Comparison of ENCODE assay signal across 11 cellular contexts in the genomic region with DNA sequence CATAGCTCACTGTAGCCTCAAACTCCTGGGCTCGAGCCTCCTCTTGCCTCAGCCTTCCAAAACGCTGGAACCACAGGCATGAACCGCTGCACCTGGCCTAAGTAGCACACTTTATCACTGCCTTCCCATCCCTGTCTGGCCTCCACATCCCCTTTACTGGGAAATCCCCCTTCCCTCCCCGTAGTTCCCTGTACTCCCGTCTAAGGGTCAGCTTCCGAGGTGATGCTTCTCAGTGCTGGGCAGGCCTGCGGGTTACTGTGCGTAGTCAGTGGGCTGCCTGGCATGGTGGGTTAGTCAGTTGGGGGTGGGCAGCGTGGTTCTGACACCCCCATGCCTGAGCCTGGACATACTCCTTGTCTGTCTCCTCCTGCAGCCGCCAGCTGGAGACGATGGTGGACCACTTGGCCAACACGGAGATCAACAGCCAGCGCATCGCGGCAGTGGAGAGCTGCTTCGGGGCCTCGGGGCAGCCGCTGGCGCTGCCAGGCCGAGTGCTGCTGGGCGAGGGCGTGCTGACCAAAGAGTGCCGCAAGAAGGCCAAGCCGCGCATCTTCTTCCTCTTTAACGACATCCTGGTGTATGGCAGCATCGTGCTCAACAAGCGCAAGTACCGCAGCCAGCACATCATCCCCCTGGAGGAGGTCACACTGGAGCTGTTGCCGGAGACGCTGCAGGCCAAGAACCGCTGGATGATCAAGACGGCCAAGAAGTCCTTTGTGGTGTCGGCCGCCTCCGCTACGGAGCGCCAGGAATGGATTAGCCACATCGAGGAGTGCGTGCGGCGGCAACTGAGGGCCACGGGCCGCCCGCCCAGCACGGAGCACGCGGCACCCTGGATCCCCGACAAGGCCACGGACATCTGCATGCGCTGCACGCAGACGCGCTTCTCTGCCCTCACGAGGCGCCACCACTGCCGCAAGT. TPM values are rescaled to one million over a fixed set of nuclear protein-coding genes. Genes with fewer than 3 reads are reported as not detected.
DNase-seq lines count a peak whose midpoint lies in the region; ATAC-seq and TF ChIP-seq lines count a peak whose summit lies in the region.
"Had no signal": no experiment of that assay in that cellular context is flagged by ENCODE, and none has a peak within 500 bp of the region (broad histone marks: within the 10 kb centered on the region; RNA-seq: fewer than 3 reads in every experiment).

No MANE protein-coding gene starts in this region.

- TF ChIP-seq CTCF in OCI-LY7 (conservative IDR thresholded peaks at IDR 0.05; ENCODE audit: low read length) (no peak), esophagus squamous epithelium (IDR thresholded peaks at IDR 0.05) (no peak)

- no peaks in the 10 kb centered on the region for H4K20me1 ChIP-seq in OCI-LY7 (ENCODE audit: insufficient read depth, low read length)

- intact Hi-C loops in OCI-LY7 (cut with micrococcal nuclease; ENCODE audit: unreplicated experiment) = no loop called here
- intact Hi-C loops in esophagus squamous epithelium (cut with DNase I) = no loop called here

- no peak overlapping the region for H2AFZ ChIP-seq in OCI-LY7 (ENCODE audit: low read length)
- H2AFZ ChIP-seq: parathyroid adenoma had no signal

- no peak overlapping the region for H3K27ac ChIP-seq in OCI-LY7 (ENCODE audit: low read depth, low read length, poor library complexity, severe bottlenecking)
- H3K27ac ChIP-seq in esophagus squamous epithelium = peak overlapping the region in 3 of 4 donors; percentile 19 to 61 (median 53)
- H3K27ac ChIP-seq: thoracic aorta had no signal

- H3K9me3 ChIP-seq in OCI-LY7 (ENCODE audit: low read length) = no peaks in the 10 kb centered on the region
- no peaks in the 10 kb centered on the region for H3K9me3 ChIP-seq in esophagus squamous epithelium
- H3K9me3 ChIP-seq: thoracic aorta had no signal

- peaks cover 93% of the 10 kb centered on the region for H3K4me1 Mint-ChIP-seq in stimulated activated effector memory CD8-positive, alpha-beta T cell treated with anti-CD3 and anti-CD28 coated beads, Interleukin-12 subunit alpha, Interleukin-12 subunit beta, amount 100 ng/mL, for 72 hours

- DNase-seq in activated CD8-positive, alpha-beta memory T cell treated with anti-CD3 and anti-CD28 coated beads, Interleukin-2, amount 50 U/mL, for 48 hours = peak; percentile 48
- no peak for DNase-seq in activated CD8-positive, alpha-beta memory T cell treated with anti-CD3 and anti-CD28 coated beads for 24 hours
- DNase-seq in OCI-LY7 (ENCODE audit: low spot score) = no peak
- no peak for DNase-seq in esophagus squamous epithelium (lab: John Stamatoyannopoulos, UW)
- no peak for DNase-seq in stimulated activated effector memory CD8-positive, alpha-beta T cell treated with anti-CD3 and anti-CD28 coated beads, Interleukin-12 subunit alpha, Interleukin-12 subunit beta, amount 100 ng/mL, for 72 hours (ENCODE audit: low spot score in 2 of 2)
- DNase-seq in NCI-H510A treated with DMSO at 0.1 percent for 48 hours (lab: John Stamatoyannopoulos, UW) = no peak
- DNase-seq in occipital lobe (lab: John Stamatoyannopoulos, UW) = no peak
- DNase-seq: T1000 had no signal

- H3K4me3 ChIP-seq in OCI-LY7 (ENCODE audit: low read depth, low read length, poor library complexity, severe bottlenecking) (no peak overlapping the region), esophagus squamous epithelium (no peak overlapping the region)
- H3K4me3 ChIP-seq: thoracic aorta had no signal

- no peaks in the 10 kb centered on the region for H3K79me2 ChIP-seq in OCI-LY7 (ENCODE audit: insufficient read depth, low read depth, low read length)

- H3K9me2 ChIP-seq in OCI-LY7 (ENCODE audit: insufficient read depth, low read length) = no peaks in the 10 kb centered on the region

- H3K9me3 Mint-ChIP-seq in stimulated activated effector memory CD8-positive, alpha-beta T cell treated with anti-CD3 and anti-CD28 coated beads, Interleukin-12 subunit alpha, Interleukin-12 subunit beta, amount 100 ng/mL, for 72 hours = no peaks in the 10 kb centered on the region

- no peak for TF ChIP-seq POLR2A in esophagus squamous epithelium (IDR thresholded peaks at IDR 0.05)

- H3K4me1 ChIP-seq in OCI-LY7 (ENCODE audit: insufficient read depth, low read length, poor library complexity, severe bottlenecking) (peaks cover 25% of the 10 kb centered on the region), esophagus squamous epithelium (peaks cover 17 to 100% (median 49%) of the 10 kb centered on the region in 3 donors)

- peak overlapping the region; percentile 88 for H3K4me3 Mint-ChIP-seq in stimulated activated effector memory CD8-positive, alpha-beta T cell treated with anti-CD3 and anti-CD28 coated beads, Interleukin-12 subunit alpha, Interleukin-12 subunit beta, amount 100 ng/mL, for 72 hours

- 85 to 87% methylated on average over 9 to 31 of the region's 57 CpGs for WGBS in esophagus squamous epithelium, 2 donors

- ATAC-seq in stimulated activated effector memory CD8-positive, alpha-beta T cell treated with anti-CD3 and anti-CD28 coated beads, Interleukin-12 subunit alpha, Interleukin-12 subunit beta, amount 100 ng/mL, for 72 hours = no peak
- ATAC-seq in GM18907 (IDR thresholded peaks at IDR 0.05; ENCODE audit: unreplicated experiment) = no peak

- H3K36me3 ChIP-seq in OCI-LY7 (ENCODE audit: insufficient read depth, low read length) (peaks cover 4% of the 10 kb centered on the region; the same call in 1 of the 2 replicates), esophagus squamous epithelium (peaks cover 11 to 45% (median 22%) of the 10 kb centered on the region in 3 donors)

- POLR2A ChIA-PET in OCI-LY7 (lab: Charles Lee) = interaction anchor here (0.7 to 0.8 kb wide), 2 partner anchors 63 to 68 kb away, joined by 3 to 4 read pairs; partner anchors contain the start of gene POP4

- peak overlapping the region; percentile 97 for H3K27ac Mint-ChIP-seq in stimulated activated effector memory CD8-positive, alpha-beta T cell treated with anti-CD3 and anti-CD28 coated beads, Interleukin-12 subunit alpha, Interleukin-12 subunit beta, amount 100 ng/mL, for 72 hours

- BruUV-seq in OCI-LY7 (replicated peaks; lab: Mats Ljungman, UMichigan) = no TSS peak

- H3K27me3 ChIP-seq in esophagus squamous epithelium = no peaks in the 10 kb centered on the region

- H3K4me2 ChIP-seq in OCI-LY7 (ENCODE audit: low read length) = peak overlapping the region; percentile 21; the same call in 1 of the 2 replicates

- H3K36me3 Mint-ChIP-seq in stimulated activated effector memory CD8-positive, alpha-beta T cell treated with anti-CD3 and anti-CD28 coated beads, Interleukin-12 subunit alpha, Interleukin-12 subunit beta, amount 100 ng/mL, for 72 hours = peaks cover 90% of the 10 kb centered on the region

- CTCF ChIA-PET in OCI-LY7 (lab: Charles Lee; ENCODE audit: unreplicated experiment) = interaction anchor here (0.9 kb wide), 1 partner anchor 43 kb away, joined by 3 read pairs; no protein-coding TSS in a partner anchor

RNA-seq across cellular contexts. Expression of gene PLEKHF1, which starts 8.4 kb away (rescaled TPM):
- 7.0 TPM in 2 replicates for total RNA-seq in OCI-LY7 (2014; rRNA removed; shearing (Covaris generic))
- total RNA-seq in OCI-LY7 (2022) = 4.5 and 5.0 TPM in 2 replicates
- total RNA-seq in esophagus squamous epithelium = 10 to 100 TPM in 3 of 4 donors, 1 to 10 TPM in 1; 4.3 to 20.8 (median 17.1) TPM
- 1.9 TPM for total RNA-seq in occipital lobe

RNA-seq across cellular contexts. Expression of gene C19orf12, which starts 41.4 kb away (rescaled TPM):
- 11.9 and 12.5 TPM in 2 replicates for total RNA-seq in OCI-LY7 (2014; rRNA removed; shearing (Covaris generic))
- total RNA-seq in OCI-LY7 (2022) = 17.0 and 20.6 TPM in 2 replicates
- total RNA-seq in esophagus squamous epithelium = 10 to 100 TPM; 11.2 to 21.6 (median 18.3) TPM
- total RNA-seq in occipital lobe = 40.2 TPM
